Comparison of ENCODE assay signal across 29 cellular contexts in the genomic region with DNA sequence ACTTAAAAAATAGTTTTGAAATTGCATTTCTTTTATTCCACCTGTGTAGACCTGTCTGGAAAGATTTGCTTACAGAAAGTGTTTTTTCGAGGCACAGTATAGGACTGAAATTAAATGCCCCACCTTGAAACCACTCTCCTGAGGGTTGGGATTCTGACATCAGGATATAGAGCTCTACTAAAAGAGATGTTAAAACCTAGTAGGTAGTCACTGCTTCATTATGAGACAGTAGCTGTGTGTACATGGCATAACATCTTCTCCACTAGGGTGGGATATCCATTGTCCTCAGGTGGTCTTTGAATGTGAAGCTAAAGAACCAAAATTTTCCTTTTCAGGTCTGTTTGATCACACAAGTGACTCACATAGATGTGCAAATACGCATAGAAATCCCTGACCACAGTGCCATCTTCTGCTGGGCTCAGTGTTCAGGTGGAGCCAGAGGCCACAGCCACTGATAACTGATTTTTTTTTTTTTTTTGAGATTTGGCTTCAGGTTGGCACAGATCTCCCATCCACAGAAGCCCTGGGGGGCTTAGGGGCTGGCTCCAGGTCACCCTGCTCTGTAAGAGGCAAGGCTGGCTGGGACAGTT.
DNase-seq lines count a peak whose midpoint lies in the region; ATAC-seq and TF ChIP-seq lines count a peak whose summit lies in the region.
"Had no signal": no experiment of that assay in that cellular context is flagged by ENCODE, and none has a peak within 500 bp of the region (broad histone marks: within the 10 kb centered on the region; RNA-seq: fewer than 3 reads in every experiment).

No MANE protein-coding gene starts in this region.

- in situ Hi-C loops in KBM-7 (cut with MboI; ENCODE audit: low pct_unique_long_range_greater_than_20kb, low sequenced_read_pairs), result no loop called here

- ATAC-seq in Right ventricle myocardium superior (ENCODE audit: poor library complexity) (no peak), foreskin keratinocyte (no peak), GM18520 (IDR thresholded peaks at IDR 0.05; ENCODE audit: unreplicated experiment) (no peak)
- ATAC-seq: Right ventricle myocardium inferior, WTC11 had no signal

- no peak overlapping the region for H3K4me3 Mint-ChIP-seq in nephron progenitor cell
- H3K4me3 Mint-ChIP-seq: activated T-helper 1 cell treated with anti-CD3 and anti-CD28 coated beads, Interleukin-12 subunit alpha, Interleukin-12 subunit beta, Interleukin-2, Interleukin-4 antibody, amounts not matched to agents 30 ng/mL and 10 ng/mL and 1 ng/mL, durations not matched to agents 14 hours and 24 hours and 36 hours; naive B cell; WTC11 had no signal

- TF ChIP-seq CTCF in right atrium auricular region (IDR thresholded peaks at IDR 0.05) (no peak), foreskin keratinocyte (conservative IDR thresholded peaks at IDR 0.05) (peak; percentile 26), nephron progenitor cell (IDR thresholded peaks at IDR 0.05) (no peak)

- no peaks in the 10 kb centered on the region for H3K9me3 Mint-ChIP-seq in nephron progenitor cell
- H3K9me3 Mint-ChIP-seq: activated T-helper 1 cell treated with anti-CD3 and anti-CD28 coated beads, Interleukin-12 subunit alpha, Interleukin-12 subunit beta, Interleukin-2, Interleukin-4 antibody, amounts not matched to agents 30 ng/mL and 10 ng/mL and 1 ng/mL, durations not matched to agents 14 hours and 24 hours and 36 hours; naive B cell; WTC11 had no signal

- H3K9me3 ChIP-seq in right atrium auricular region, result no peaks in the 10 kb centered on the region
- H3K9me3 ChIP-seq: BE2C, spleen had no signal

- H3K36me3 Mint-ChIP-seq in nephron progenitor cell (ENCODE audit: low read depth), result no peaks in the 10 kb centered on the region
- H3K36me3 Mint-ChIP-seq: naive B cell, WTC11 had no signal

- H3K4me3 ChIP-seq in right atrium auricular region, result no peak overlapping the region
- H3K4me3 ChIP-seq: spleen had no signal

- H3K36me3 ChIP-seq in right atrium auricular region, result no peaks in the 10 kb centered on the region
- H3K36me3 ChIP-seq: BE2C, spleen had no signal

- intact Hi-C loops in Right ventricle myocardium superior (cut with DNase I), result loop anchor here (10.0 kb wide), 1 partner anchor 119 kb away; no protein-coding TSS in a partner anchor

- H3K27ac Mint-ChIP-seq in nephron progenitor cell, result peak overlapping the region; percentile 21
- H3K27ac Mint-ChIP-seq: activated T-helper 1 cell treated with anti-CD3 and anti-CD28 coated beads, Interleukin-12 subunit alpha, Interleukin-12 subunit beta, Interleukin-2, Interleukin-4 antibody, amounts not matched to agents 30 ng/mL and 10 ng/mL and 1 ng/mL, durations not matched to agents 14 hours and 24 hours and 36 hours; WTC11 had no signal

- H3K27me3 ChIP-seq in right atrium auricular region (no peaks in the 10 kb centered on the region), foreskin keratinocyte (no peaks in the 10 kb centered on the region)
- H3K27me3 ChIP-seq: BE2C, spleen had no signal

- H3K27me3 Mint-ChIP-seq in nephron progenitor cell (ENCODE audit: low read depth, poor library complexity), result no peaks in the 10 kb centered on the region
- H3K27me3 Mint-ChIP-seq: naive B cell had no signal

- H3K4me1 Mint-ChIP-seq in nephron progenitor cell, result peaks cover 28% of the 10 kb centered on the region

- H3K27ac ChIP-seq in right atrium auricular region, result peak overlapping the region; percentile 33 to 40
- no peak overlapping the region for H3K27ac ChIP-seq in foreskin keratinocyte
- H3K27ac ChIP-seq: spleen had no signal

- DNase-seq in right atrium auricular region (ENCODE audit: low spot score) (no peak), Right ventricle myocardium superior (no peak), foreskin keratinocyte (no peak), nephron progenitor cell (no peak), NCI-H446 treated with DMSO at 0.1 percent for 48 hours (lab: John Stamatoyannopoulos, UW) (no peak), KBM-7 (no peak), EL (no peak)
- DNase-seq: activated naive CD4-positive, alpha-beta T cell treated with anti-CD3 and anti-CD28 coated beads, Interleukin-2, amount 50 U/mL, for 16 hours; anterior cingulate cortex; BE2C; central memory CD4-positive, alpha-beta T cell; dermis blood vessel endothelial cell; DMS79; glutamatergic neuron; H7; Karpas-422; kidney; naive B cell; NCI-H1694; NCI-H2171 treated with DMSO at 0.1 percent for 48 hours; NCI-H526; spleen; stimulated activated CD4-positive, alpha-beta T cell treated with anti-CD3 and anti-CD28 coated beads, Interleukin-2, amount 100 ng/mL, for 48 hours; stimulated activated naive CD4-positive, alpha-beta T cell treated with Interleukin-2 at 50 U/mL for 16 hours; T1000 had no signal

- peaks cover 0 to 81% of the 10 kb centered on the region in 2 donors for H3K4me1 ChIP-seq in right atrium auricular region
- peaks cover 6% of the 10 kb centered on the region for H3K4me1 ChIP-seq in foreskin keratinocyte
- H3K4me1 ChIP-seq: BE2C had no signal
